ENCODE assay signal across 2 cellular contexts in the genomic region with DNA sequence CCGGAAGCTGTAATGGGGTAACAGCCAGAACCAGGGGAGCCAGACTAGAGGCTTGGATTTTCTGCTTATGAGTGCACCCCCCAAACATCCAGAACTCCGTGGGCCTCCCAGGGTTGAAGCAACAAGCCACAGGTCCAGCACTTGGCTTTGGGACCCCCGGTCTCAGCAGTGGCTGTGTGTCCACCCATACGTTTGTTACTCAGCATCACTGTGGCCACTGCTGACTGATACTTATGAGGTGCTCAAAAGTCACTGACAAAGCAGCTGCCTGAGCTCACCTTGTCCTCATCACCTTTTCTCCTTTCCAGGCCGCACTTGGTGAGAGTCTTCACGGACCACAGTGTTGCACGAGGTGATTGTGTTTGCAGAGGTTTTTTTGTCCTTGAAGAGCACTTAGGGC.
TF ChIP-seq lines count a peak whose summit lies in the region.

No MANE protein-coding gene starts in this region.

TF ChIP-seq in HepG2, 621 proteins besides CTCF, POLR2A, EP300 and RAD21:
- no peak for TF ChIP-seq NBN (conservative IDR thresholded peaks at IDR 0.05)
- peak; percentile 64; the same call in 1 of the 2 replicates for TF ChIP-seq RBAK (CRISPR knock-in tag; IDR thresholded peaks at IDR 0.05)

TF ChIP-seq in H1, 55 proteins besides CTCF, POLR2A, EP300 and RAD21:
- TF ChIP-seq YY1 (IDR thresholded peaks at IDR 0.05; ENCODE audit: low read depth, low read length): no peak
- TF ChIP-seq CBX5 (IDR thresholded peaks at IDR 0.05; ENCODE audit: low read depth, low read length): no peak
- TF ChIP-seq MAFK (IDR thresholded peaks at IDR 0.05; ENCODE audit: low read depth, low read length): no peak
- no peak for TF ChIP-seq NRF1 (IDR thresholded peaks at IDR 0.05; ENCODE audit: low read depth, low read length)
- TF ChIP-seq RBBP5 (IDR thresholded peaks at IDR 0.05; ENCODE audit: borderline replicate concordance, low read depth, low read length): no peak
- no peak for TF ChIP-seq HDAC6 (IDR thresholded peaks at IDR 0.05; ENCODE audit: low read depth, low read length)
- no peak for TF ChIP-seq RFX5 (IDR thresholded peaks at IDR 0.05; ENCODE audit: borderline replicate concordance, low read depth, low read length)
- no peak for TF ChIP-seq SIX5 (IDR thresholded peaks at IDR 0.05; ENCODE audit: low read depth, low read length)
- TF ChIP-seq, protein P1, sequence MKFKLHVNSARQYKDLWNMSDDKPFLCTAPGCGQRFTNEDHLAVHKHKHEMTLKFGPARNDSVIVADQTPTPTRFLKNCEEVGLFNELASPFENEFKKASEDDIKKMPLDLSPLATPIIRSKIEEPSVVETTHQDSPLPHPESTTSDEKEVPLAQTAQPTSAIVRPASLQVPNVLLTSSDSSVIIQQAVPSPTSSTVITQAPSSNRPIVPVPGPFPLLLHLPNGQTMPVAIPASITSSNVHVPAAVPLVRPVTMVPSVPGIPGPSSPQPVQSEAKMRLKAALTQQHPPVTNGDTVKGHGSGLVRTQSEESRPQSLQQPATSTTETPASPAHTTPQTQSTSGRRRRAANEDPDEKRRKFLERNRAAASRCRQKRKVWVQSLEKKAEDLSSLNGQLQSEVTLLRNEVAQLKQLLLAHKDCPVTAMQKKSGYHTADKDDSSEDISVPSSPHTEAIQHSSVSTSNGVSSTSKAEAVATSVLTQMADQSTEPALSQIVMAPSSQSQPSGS (IDR thresholded peaks at IDR 0.05; ENCODE audit: low read length): no peak
- TF ChIP-seq TAF7 (optimal IDR thresholded peaks at IDR 0.05; ENCODE audit: borderline replicate concordance, low read depth, low read length): no peak
- no peak for TF ChIP-seq SUZ12 (IDR thresholded peaks at IDR 0.05; ENCODE audit: low read length)
- TF ChIP-seq SP4 (IDR thresholded peaks at IDR 0.05; ENCODE audit: low read length): no peak
- TF ChIP-seq TAF1 (IDR thresholded peaks at IDR 0.05; ENCODE audit: low read depth, low read length): no peak
- TF ChIP-seq, protein P2, sequence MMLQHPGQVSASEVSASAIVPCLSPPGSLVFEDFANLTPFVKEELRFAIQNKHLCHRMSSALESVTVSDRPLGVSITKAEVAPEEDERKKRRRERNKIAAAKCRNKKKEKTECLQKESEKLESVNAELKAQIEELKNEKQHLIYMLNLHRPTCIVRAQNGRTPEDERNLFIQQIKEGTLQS (IDR thresholded peaks at IDR 0.05; ENCODE audit: insufficient read depth, low read depth, low read length): no peak
- no peak for TF ChIP-seq ASH2L (IDR thresholded peaks at IDR 0.05; ENCODE audit: low read length)
